9 cellular contexts compared by ENCODE assay signal in the genomic region with DNA sequence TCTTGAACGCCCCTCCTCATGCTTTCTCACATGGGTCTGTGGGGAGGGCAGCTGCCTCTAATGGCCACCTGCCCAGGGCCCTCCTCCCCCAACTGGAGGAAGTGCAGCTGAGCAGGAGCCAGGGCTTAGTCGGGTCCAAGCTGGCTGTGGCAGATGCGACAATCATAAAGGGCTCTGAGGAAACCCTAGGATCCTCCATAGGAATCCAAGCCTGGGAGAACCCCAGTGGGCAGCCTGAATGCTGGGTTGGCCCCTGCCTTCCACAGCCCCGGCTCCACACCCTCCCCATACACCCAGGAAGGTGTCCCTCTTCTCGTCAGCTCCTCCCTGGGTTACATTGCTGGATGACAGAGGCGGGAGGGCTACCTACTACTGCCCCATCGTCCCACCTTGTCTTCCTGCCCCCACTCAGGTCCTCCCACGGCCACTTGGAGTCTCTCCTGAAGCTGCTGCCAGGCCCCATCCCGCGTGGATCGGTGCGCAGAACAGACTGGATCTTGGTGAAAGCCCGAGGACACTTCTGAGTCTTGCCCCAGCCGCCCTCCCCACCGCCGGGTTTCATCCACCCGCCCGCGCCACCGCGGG. TPM values are rescaled to one million over a fixed set of nuclear protein-coding genes. Genes with fewer than 3 reads are reported as not detected.
DNase-seq lines count a peak whose midpoint lies in the region; ATAC-seq and TF ChIP-seq lines count a peak whose summit lies in the region.
"Had no signal": no experiment of that assay in that cellular context is flagged by ENCODE, and none has a peak within 500 bp of the region (broad histone marks: within the 10 kb centered on the region; RNA-seq: fewer than 3 reads in every experiment).

No MANE protein-coding gene starts in this region.

- H3K36me3 ChIP-seq in CD4-positive, alpha-beta memory T cell (ENCODE audit: insufficient read depth, low read length): no peaks in the 10 kb centered on the region
- no peaks in the 10 kb centered on the region for H3K36me3 ChIP-seq in Loucy (ENCODE audit: insufficient read depth, low read length)
- H3K36me3 ChIP-seq in effector memory CD4-positive, alpha-beta T cell (ENCODE audit: control insufficient read depth, insufficient read depth, low read length): no peaks in the 10 kb centered on the region
- H3K36me3 ChIP-seq in neuron (ENCODE audit: insufficient read depth, low read length): no peaks in the 10 kb centered on the region

- H3K36me3 Mint-ChIP-seq in CD4-positive, alpha-beta memory T cell: no peaks in the 10 kb centered on the region

- H3K9me2 ChIP-seq in Loucy (replicated peaks; ENCODE audit: low read depth, low read length): no peaks in the 10 kb centered on the region

- no peaks in the 10 kb centered on the region for H3K79me2 ChIP-seq in Loucy (ENCODE audit: insufficient read depth, low read length)

- 0 out of 2 replicates have a peak, but pooled peaks have one; percentile 11 for TF ChIP-seq CTCF in Loucy (conservative IDR thresholded peaks at IDR 0.05; ENCODE audit: low read length)

- peak overlapping the region in 1 of 2 donors; percentile 58 for H3K4me3 ChIP-seq in CD4-positive, alpha-beta memory T cell (ENCODE audit: low read length in 2 of 2)
- peak overlapping the region; percentile 73 for H3K4me3 ChIP-seq in Loucy (ENCODE audit: low read length, poor library complexity, severe bottlenecking)
- peak overlapping the region; percentile 60 for H3K4me3 ChIP-seq in effector memory CD4-positive, alpha-beta T cell (ENCODE audit: insufficient read depth, low read depth, low read length, poor library complexity, severe bottlenecking)
- no peak overlapping the region for H3K4me3 ChIP-seq in neuron (ENCODE audit: low read length)

- H3K27ac ChIP-seq in CD4-positive, alpha-beta memory T cell (ENCODE audit: low read depth, low read length): peak overlapping the region; percentile 6
- H3K27ac ChIP-seq in effector memory CD4-positive, alpha-beta T cell (ENCODE audit: insufficient read depth, low read length, poor library complexity, severe bottlenecking): peak overlapping the region; percentile 28

- peak overlapping the region; percentile 40 to 77 (median 62) for H3K4me3 Mint-ChIP-seq in CD4-positive, alpha-beta memory T cell

- H3K9ac ChIP-seq in Loucy (ENCODE audit: low read depth, low read length, poor library complexity, severe bottlenecking): peak overlapping the region; percentile 71

- no peak for DNase-seq in CD4-positive, alpha-beta memory T cell
- DNase-seq in effector memory CD4-positive, alpha-beta T cell: no peak
- DNase-seq in AML-193 (lab: John Stamatoyannopoulos, UW): no peak
- no peak for DNase-seq in KG1 (lab: John Stamatoyannopoulos, UW)
- no peak for DNase-seq in hepatic stellate cell (ENCODE audit: low spot score)

- H2AFZ ChIP-seq in Loucy (ENCODE audit: low read length) (peak overlapping the region; percentile 87; the same call in 1 of the 2 replicates), neuron (ENCODE audit: low read depth, low read length) (peak overlapping the region; percentile 69)

- ATAC-seq in GM19324 (IDR thresholded peaks at IDR 0.05; ENCODE audit: low FRiP score, unreplicated experiment): no peak

- no peaks in the 10 kb centered on the region for H3K9me3 ChIP-seq in CD4-positive, alpha-beta memory T cell (ENCODE audit: control insufficient read depth in 1 of 2, low read length in 2 of 2)
- H3K9me3 ChIP-seq in Loucy (ENCODE audit: insufficient read depth, low read depth, low read length) (no peaks in the 10 kb centered on the region), neuron (ENCODE audit: low read length) (no peaks in the 10 kb centered on the region)
- no peaks in the 10 kb centered on the region for H3K9me3 ChIP-seq in effector memory CD4-positive, alpha-beta T cell (ENCODE audit: control insufficient read depth, low read length)

- CTCF ChIA-PET in CD4-positive, alpha-beta memory T cell (lab: Charles Lee; ENCODE audit: partially characterized antibody): interaction anchor here (0.8 to 10.2 kb wide), 12 partner anchors 15 to 163 kb away, joined by 3 to 187 read pairs (median 4); a partner anchor contains a TSS

- peaks cover 14% of the 10 kb centered on the region for H3K4me1 ChIP-seq in CD4-positive, alpha-beta memory T cell (ENCODE audit: insufficient read depth, low read length)
- H3K4me1 ChIP-seq in Loucy (ENCODE audit: insufficient read depth, low read length, poor library complexity, severe bottlenecking) (peaks cover 21% of the 10 kb centered on the region), neuron (ENCODE audit: insufficient read depth, low read length) (no peaks in the 10 kb centered on the region)
- peaks cover 14% of the 10 kb centered on the region for H3K4me1 ChIP-seq in effector memory CD4-positive, alpha-beta T cell (ENCODE audit: control insufficient read depth, insufficient read depth, low read length, poor library complexity, severe bottlenecking)

- H4K20me1 ChIP-seq in Loucy (ENCODE audit: insufficient read depth, low read length, poor library complexity, severe bottlenecking): no peaks in the 10 kb centered on the region

- no peaks in the 10 kb centered on the region for H3K27me3 Mint-ChIP-seq in CD4-positive, alpha-beta memory T cell

- H3K27me3 ChIP-seq in CD4-positive, alpha-beta memory T cell (ENCODE audit: insufficient read depth, low read length): no peaks in the 10 kb centered on the region
- no peaks in the 10 kb centered on the region for H3K27me3 ChIP-seq in Loucy (ENCODE audit: insufficient read depth, low read length, poor library complexity, severe bottlenecking)
- no peaks in the 10 kb centered on the region for H3K27me3 ChIP-seq in effector memory CD4-positive, alpha-beta T cell (replicated peaks; ENCODE audit: control insufficient read depth, insufficient read depth, low read length, poor library complexity, severe bottlenecking)
- H3K27me3 ChIP-seq in neuron (ENCODE audit: insufficient read depth, low read length): peaks cover 67% of the 10 kb centered on the region

- H3K4me2 ChIP-seq in Loucy (ENCODE audit: low read depth, low read length, poor library complexity, severe bottlenecking): peak overlapping the region; percentile 79

- H3F3A ChIP-seq in Loucy (ENCODE audit: low read depth): no peaks in the 10 kb centered on the region

- intact Hi-C loops in CD4-positive, alpha-beta memory T cell (cut with micrococcal nuclease): loop anchor here (2.0 kb wide), 1 partner anchor 15 kb away; a partner anchor contains a TSS

- peaks cover 2 to 20% (median 6%) of the 10 kb centered on the region in 4 donors for H3K4me1 Mint-ChIP-seq in CD4-positive, alpha-beta memory T cell

- no peaks in the 10 kb centered on the region for H3K9me3 Mint-ChIP-seq in CD4-positive, alpha-beta memory T cell

- peak overlapping the region in 4 of 7 donors; percentile 29 to 82 (median 67) for H3K27ac Mint-ChIP-seq in CD4-positive, alpha-beta memory T cell

- POLR2A ChIA-PET in CD4-positive, alpha-beta memory T cell (lab: Charles Lee; ENCODE audit: partially characterized antibody): interaction anchor here (0.7 to 3.5 kb wide), 13 partner anchors 9 to 179 kb away, joined by 3 to 41 read pairs (median 5); a partner anchor contains a TSS

RNA-seq across cellular contexts. Expression of a gene that starts 15.6 kb away (rescaled TPM):
- 100 to 1,000 TPM; 112 TPM for total RNA-seq in CD4-positive, alpha-beta memory T cell
- polyA plus RNA-seq in CD4-positive, alpha-beta memory T cell: 100 to 1,000 TPM; 102 to 108 TPM

RNA-seq across cellular contexts. Expression of a gene that starts 24.9 kb away (rescaled TPM):
- total RNA-seq in CD4-positive, alpha-beta memory T cell: 10 to 100 TPM; 19.8 to 21.9 TPM
- polyA plus RNA-seq in CD4-positive, alpha-beta memory T cell: 10 to 100 TPM in 1 of 2 donors, 1 to 10 TPM in 1; 4.1 to 12.2 TPM
- total RNA-seq: HT1080 had no signal

RNA-seq across cellular contexts. Expression of a gene that starts 52.3 kb away (rescaled TPM):
- under 1 TPM; 0.32 to 0.61 TPM for total RNA-seq in CD4-positive, alpha-beta memory T cell
- not detected for polyA plus RNA-seq in CD4-positive, alpha-beta memory T cell
